Comparison of ENCODE assay signal across 1 cellular context in the genomic region with DNA sequence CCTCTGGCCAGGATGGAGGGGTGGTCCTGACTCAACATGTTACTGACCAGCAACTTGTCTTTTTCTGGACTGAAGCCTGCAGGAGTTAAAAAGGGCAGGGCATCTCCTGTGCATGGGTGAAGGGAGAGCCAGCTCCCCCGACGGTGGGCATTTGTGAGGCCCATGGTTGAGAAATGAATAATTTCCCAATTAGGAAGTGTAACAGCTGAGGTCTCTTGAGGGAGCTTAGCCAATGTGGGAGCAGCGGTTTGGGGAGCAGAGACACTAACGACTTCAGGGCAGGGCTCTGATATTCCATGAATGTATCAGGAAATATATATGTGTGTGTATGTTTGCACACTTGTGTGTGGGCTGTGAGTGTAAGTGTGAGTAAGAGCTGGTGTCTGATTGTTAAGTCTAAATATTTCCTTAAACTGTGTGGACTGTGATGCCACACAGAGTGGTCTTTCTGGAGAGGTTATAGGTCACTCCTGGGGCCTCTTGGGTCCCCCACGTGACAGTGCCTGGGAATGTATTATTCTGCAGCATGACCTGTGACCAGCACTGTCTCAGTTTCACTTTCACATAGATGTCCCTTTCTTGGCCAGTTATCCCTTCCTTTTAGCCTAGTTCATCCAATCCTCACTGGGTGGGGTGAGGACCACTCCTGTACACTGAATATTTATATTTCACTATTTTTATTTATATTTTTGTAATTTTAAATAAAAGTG.
TF ChIP-seq lines count a peak whose summit lies in the region.

No MANE protein-coding gene starts in this region.

TF ChIP-seq in WTC11, 78 proteins besides CTCF, POLR2A, EP300 and RAD21 (continued from another document):
- TF ChIP-seq, protein P1, sequence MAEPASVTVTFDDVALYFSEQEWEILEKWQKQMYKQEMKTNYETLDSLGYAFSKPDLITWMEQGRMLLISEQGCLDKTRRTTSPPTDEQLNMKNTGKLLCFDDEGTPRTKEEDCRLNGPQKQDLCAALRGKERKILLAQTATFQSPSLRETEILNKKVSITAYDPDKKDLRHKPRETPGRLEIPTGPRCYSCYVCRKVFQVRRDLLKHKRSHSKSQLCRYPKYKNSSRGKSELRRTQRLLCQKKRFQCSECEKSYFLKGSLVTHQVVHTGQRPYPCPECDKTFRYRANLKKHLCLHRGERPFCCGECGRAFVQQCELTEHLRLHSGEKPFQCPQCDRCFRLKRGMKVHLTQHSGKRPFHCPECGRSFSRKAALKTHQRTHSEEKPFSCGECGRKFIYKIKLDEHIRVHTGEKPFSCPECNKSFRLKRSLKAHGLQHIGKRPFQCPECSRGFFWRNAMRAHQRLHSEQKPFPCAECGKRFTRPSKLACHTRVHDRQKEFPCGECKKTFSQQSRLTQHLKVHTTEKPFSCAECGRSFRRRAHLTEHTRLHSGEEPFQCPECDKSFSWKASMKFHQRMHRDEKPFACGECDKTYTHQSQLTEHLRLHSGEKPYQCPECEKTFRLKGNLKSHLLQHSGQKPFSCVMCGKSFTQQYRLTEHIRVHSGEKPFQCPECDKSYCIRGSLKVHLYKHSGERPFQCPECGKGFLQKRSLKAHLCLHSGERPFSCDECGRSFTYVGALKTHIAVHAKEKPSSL (CRISPR knock-in tag; conservative IDR thresholded peaks at IDR 0.05), result no peak
- TF ChIP-seq ETV6 (CRISPR knock-in tag; IDR thresholded peaks at IDR 0.05) (no peak), SMAD4 (CRISPR knock-in tag; IDR thresholded peaks at IDR 0.05) (no peak), CREM (CRISPR knock-in tag; IDR thresholded peaks at IDR 0.05) (no peak), NR1H2 (CRISPR knock-in tag; IDR thresholded peaks at IDR 0.05) (no peak), MYBL2 (CRISPR knock-in tag; IDR thresholded peaks at IDR 0.05) (no peak), NR2C2 (CRISPR knock-in tag; IDR thresholded peaks at IDR 0.05) (no peak)
- TF ChIP-seq, protein P2, sequence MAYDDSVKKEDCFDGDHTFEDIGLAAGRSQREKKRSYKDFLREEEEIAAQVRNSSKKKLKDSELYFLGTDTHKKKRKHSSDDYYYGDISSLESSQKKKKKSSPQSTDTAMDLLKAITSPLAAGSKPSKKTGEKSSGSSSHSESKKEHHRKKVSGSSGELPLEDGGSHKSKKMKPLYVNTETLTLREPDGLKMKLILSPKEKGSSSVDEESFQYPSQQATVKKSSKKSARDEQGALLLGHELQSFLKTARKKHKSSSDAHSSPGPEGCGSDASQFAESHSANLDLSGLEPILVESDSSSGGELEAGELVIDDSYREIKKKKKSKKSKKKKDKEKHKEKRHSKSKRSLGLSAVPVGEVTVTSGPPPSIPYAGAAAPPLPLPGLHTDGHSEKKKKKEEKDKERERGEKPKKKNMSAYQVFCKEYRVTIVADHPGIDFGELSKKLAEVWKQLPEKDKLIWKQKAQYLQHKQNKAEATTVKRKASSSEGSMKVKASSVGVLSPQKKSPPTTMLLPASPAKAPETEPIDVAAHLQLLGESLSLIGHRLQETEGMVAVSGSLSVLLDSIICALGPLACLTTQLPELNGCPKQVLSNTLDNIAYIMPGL (CRISPR knock-in tag; IDR thresholded peaks at IDR 0.05), result no peak
TF ChIP-seq in WTC11: peak in this region for 0.
